Comparison of ENCODE assay signal across 10 cellular contexts in genomic region chr14:68771631-68772030, GRCh38. TPM values are rescaled to one million over a fixed set of nuclear protein-coding genes. Genes with fewer than 3 reads are reported as not detected.
A peak's percentile ranks its signal among the peaks of the same experiment; 100 is the strongest.
DNase-seq lines count a peak whose midpoint lies in the region; ATAC-seq, FAIRE-seq and TF ChIP-seq lines count a peak whose summit lies in the region.
"Had no signal": no experiment of that assay in that cellular context is flagged by ENCODE, and none has a peak within 500 bp of the region (broad histone marks: within the 10 kb centered on the region; RNA-seq: fewer than 3 reads in every experiment).

No MANE protein-coding gene starts in this region.

- peak; percentile 46 for DNase-seq in activated CD4-positive, alpha-beta T cell treated with anti-CD3 and anti-CD28 coated beads, Interleukin-2, amount 10 ng/mL, durations not matched to agents 7 days and 5 days
- DNase-seq in activated CD4-positive, alpha-beta T cell treated with anti-CD3 and anti-CD28 coated beads for 4 hours = no peak
- DNase-seq in astrocyte (ENCODE audit: low read depth) = no peak
- DNase-seq in left lung = peak in 1 of 2 donors; percentile 70
- no peak for DNase-seq in stimulated activated CD4-positive, alpha-beta T cell treated with anti-CD3 and anti-CD28 coated beads, Interleukin-1b, Interleukin-23, amount 100 ng/mL, for 48 hours
- no peak for DNase-seq in COLO829 (ENCODE audit: low spot score)
- DNase-seq in GM10266 (ENCODE audit: extremely low spot score) = no peak
- DNase-seq: NCI-H1694 treated with DMSO at 0.1 percent for 48 hours had no signal

- H3K4me2 ChIP-seq in astrocyte (ENCODE audit: low read length) = no peak overlapping the region

- no peak overlapping the region for H3K9ac ChIP-seq in astrocyte (ENCODE audit: low read length)

- POLR2A ChIA-PET in activated CD4-positive, alpha-beta T cell treated with anti-CD3 and anti-CD28 coated beads, Interleukin-2, amount 10 ng/mL, durations not matched to agents 7 days and 5 days (lab: Charles Lee) = interaction anchor here (0.6 kb wide), 1 partner anchor 34 kb away, joined by 11 read pairs; no protein-coding TSS in a partner anchor

- no peaks in the 10 kb centered on the region for H4K20me1 ChIP-seq in astrocyte (ENCODE audit: insufficient read depth, low read length)

- no peak overlapping the region for H3K27ac ChIP-seq in astrocyte (ENCODE audit: low read depth, low read length)
- H3K27ac ChIP-seq in left lung = peak overlapping the region; percentile 54 to 72
- H3K27ac ChIP-seq in thymus (ENCODE audit: low read depth) = peak overlapping the region; percentile 48

- TF ChIP-seq CTCF in astrocyte (IDR thresholded peaks at IDR 0.05; ENCODE audit: insufficient read depth, low read depth, low read length) (no peak), left lung (IDR thresholded peaks at IDR 0.05) (no peak), GM10266 (IDR thresholded peaks at IDR 0.05; ENCODE audit: control insufficient read depth, insufficient read depth, low read depth, missing control alignments) (no peak)

- H3K4me3 ChIP-seq in astrocyte (ENCODE audit: insufficient read depth, low read depth, low read length) (no peak overlapping the region), left lung (no peak overlapping the region), thymus (ENCODE audit: low read length) (no peak overlapping the region)
- H3K4me3 ChIP-seq: thoracic aorta had no signal

- H3K27me3 Mint-ChIP-seq in activated CD4-positive, alpha-beta T cell treated with anti-CD3 and anti-CD28 coated beads, Interleukin-2, amount 10 ng/mL, durations not matched to agents 7 days and 5 days = no peaks in the 10 kb centered on the region
- H3K27me3 Mint-ChIP-seq in astrocyte (ENCODE audit: low read depth, unreplicated experiment) = peaks cover 21% of the 10 kb centered on the region

- peaks cover 10% of the 10 kb centered on the region for H3K9me3 Mint-ChIP-seq in activated CD4-positive, alpha-beta T cell treated with anti-CD3 and anti-CD28 coated beads, Interleukin-2, amount 10 ng/mL, durations not matched to agents 7 days and 5 days
- peaks cover 6% of the 10 kb centered on the region for H3K9me3 Mint-ChIP-seq in astrocyte (ENCODE audit: unreplicated experiment)

- H3K27ac Mint-ChIP-seq in activated CD4-positive, alpha-beta T cell treated with anti-CD3 and anti-CD28 coated beads, Interleukin-2, amount 10 ng/mL, durations not matched to agents 7 days and 5 days = peak overlapping the region; percentile 87
- H3K27ac Mint-ChIP-seq in astrocyte (ENCODE audit: unreplicated experiment) = no peak overlapping the region

- H3K4me1 Mint-ChIP-seq in activated CD4-positive, alpha-beta T cell treated with anti-CD3 and anti-CD28 coated beads, Interleukin-2, amount 10 ng/mL, durations not matched to agents 7 days and 5 days = peaks cover 46% of the 10 kb centered on the region
- H3K4me1 Mint-ChIP-seq in astrocyte (ENCODE audit: low read depth, unreplicated experiment) = no peaks in the 10 kb centered on the region

- H3K4me1 ChIP-seq in astrocyte (ENCODE audit: insufficient read depth, low read length) (no peaks in the 10 kb centered on the region), left lung (peaks cover 5 to 27% of the 10 kb centered on the region in 2 donors), thymus (ENCODE audit: control insufficient read depth, insufficient read depth, low read length) (peaks cover 16% of the 10 kb centered on the region)

- intact Hi-C loops in left lung (cut with DNase I) = no loop called here

- peak overlapping the region; percentile 53 for H2AFZ ChIP-seq in astrocyte (ENCODE audit: low read depth, low read length)

- CTCF ChIA-PET in activated CD4-positive, alpha-beta T cell treated with anti-CD3 and anti-CD28 coated beads, Interleukin-2, amount 10 ng/mL, durations not matched to agents 7 days and 5 days (lab: Charles Lee) = interaction anchor here (0.6 to 2.4 kb wide), 7 partner anchors 8 to 115 kb away, joined by 3 to 9 read pairs (median 6); no protein-coding TSS in a partner anchor

- no peaks in the 10 kb centered on the region for H3K79me2 ChIP-seq in astrocyte (ENCODE audit: insufficient read depth, low read length)

- H3K36me3 ChIP-seq in astrocyte (ENCODE audit: insufficient read depth, low read length) = no peaks in the 10 kb centered on the region
- H3K36me3 ChIP-seq in left lung = no peaks in the 10 kb centered on the region
- H3K36me3 ChIP-seq in thymus (ENCODE audit: control insufficient read depth, insufficient read depth) = no peaks in the 10 kb centered on the region
- H3K36me3 ChIP-seq: thoracic aorta had no signal

- FAIRE-seq in astrocyte (lab: Jason Lieb, UNC) = no peak

- peak overlapping the region; percentile 44 for H3K4me3 Mint-ChIP-seq in activated CD4-positive, alpha-beta T cell treated with anti-CD3 and anti-CD28 coated beads, Interleukin-2, amount 10 ng/mL, durations not matched to agents 7 days and 5 days
- no peak overlapping the region for H3K4me3 Mint-ChIP-seq in astrocyte (ENCODE audit: unreplicated experiment)

- H3K27me3 ChIP-seq in astrocyte (ENCODE audit: insufficient read depth, low read length) (no peaks in the 10 kb centered on the region), left lung (peaks cover 0 to under 1% of the 10 kb centered on the region in 2 donors), thymus (ENCODE audit: control insufficient read depth, insufficient read depth) (no peaks in the 10 kb centered on the region)

- ATAC-seq in left lung = peak; percentile 57

- WGBS in thymus = 17% methylated on average over 10 of the region's 10 CpGs

- peaks cover 15% of the 10 kb centered on the region for H3K9me3 ChIP-seq in astrocyte (ENCODE audit: insufficient read depth, low read depth, low read length)
- H3K9me3 ChIP-seq in left lung = peaks cover 0 to 5% of the 10 kb centered on the region in 2 donors
- H3K9me3 ChIP-seq in thymus (ENCODE audit: control insufficient read depth) = no peaks in the 10 kb centered on the region
- H3K9me3 ChIP-seq: thoracic aorta had no signal

- H3K36me3 Mint-ChIP-seq in activated CD4-positive, alpha-beta T cell treated with anti-CD3 and anti-CD28 coated beads, Interleukin-2, amount 10 ng/mL, durations not matched to agents 7 days and 5 days (ENCODE audit: low read depth) = peaks cover 20% of the 10 kb centered on the region
- no peaks in the 10 kb centered on the region for H3K36me3 Mint-ChIP-seq in astrocyte (ENCODE audit: low read depth, unreplicated experiment)

RNA-seq across cellular contexts. Expression of gene ZFP36L1, which starts 21.2 kb away (rescaled TPM):
- 10 to 100 TPM; 81.7 to 82.2 TPM for total RNA-seq in activated CD4-positive, alpha-beta T cell treated with anti-CD3 and anti-CD28 coated beads, Interleukin-2, amount 10 ng/mL, durations not matched to agents 7 days and 5 days
- total RNA-seq in astrocyte (210 and 219 TPM in 2 replicates), left lung (100 to 1,000 TPM; 292 to 395 TPM)
- polyA plus RNA-seq in thymus = 109 TPM
